8 cellular contexts compared by ENCODE assay signal in the genomic region with DNA sequence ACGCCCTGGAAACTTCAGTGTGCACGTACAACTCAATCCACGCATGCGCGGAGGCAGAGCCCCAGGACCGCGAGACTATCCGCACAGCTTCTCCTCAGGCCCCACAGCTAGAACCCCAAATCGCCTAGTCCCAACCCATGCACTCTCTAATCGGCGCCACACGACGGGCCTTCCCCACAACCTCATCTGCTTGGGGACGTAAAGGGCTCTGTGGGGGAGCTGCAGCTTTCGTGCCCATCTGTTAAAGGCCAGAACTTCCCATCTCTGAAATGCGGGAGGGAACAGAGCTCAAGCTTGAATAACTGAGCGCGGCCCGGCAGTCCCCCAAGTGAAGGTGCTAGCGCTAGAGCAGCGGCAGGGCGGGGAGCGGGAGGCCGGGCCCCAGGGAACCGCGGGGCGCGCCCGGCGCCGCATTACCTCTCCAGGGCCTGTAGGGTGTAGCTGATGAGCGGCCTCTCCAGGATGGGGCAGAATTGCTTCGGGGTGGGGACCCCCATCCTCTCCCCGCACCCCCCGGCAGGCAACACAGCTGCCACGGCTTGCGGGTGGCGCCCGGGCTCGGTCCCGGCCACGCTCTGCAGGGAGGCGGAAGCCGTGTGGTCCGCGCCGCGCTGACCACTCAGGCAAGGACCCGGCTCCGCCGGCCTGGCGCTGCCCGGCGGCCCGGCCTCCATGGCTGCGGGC. TPM values are rescaled to one million over a fixed set of nuclear protein-coding genes. Genes with fewer than 3 reads are reported as not detected.
DNase-seq lines count a peak whose midpoint lies in the region; ATAC-seq and TF ChIP-seq lines count a peak whose summit lies in the region.

No MANE protein-coding gene starts in this region.

- H3K36me3 Mint-ChIP-seq in activated CD4-positive, alpha-beta T cell treated with anti-CD3 and anti-CD28 coated beads for 36 hours (ENCODE audit: low read depth): no peaks in the 10 kb centered on the region

- POLR2A ChIA-PET in AG04450 (lab: Yijun Ruan, JAX): interaction anchor here (0.7 to 1.7 kb wide), 7 partner anchors 45 to 291 kb away, joined by 3 to 7 read pairs (median 3); partner anchors contain the start of genes ANKMY2 and BZW2
- POLR2A ChIA-PET in activated CD4-positive, alpha-beta T cell treated with anti-CD3 and anti-CD28 coated beads for 36 hours (lab: Charles Lee): interaction anchor here (0.6 to 1.3 kb wide), 3 partner anchors 8 to 225 kb away, joined by 3 to 4 read pairs (median 4); partner anchors contain the start of genes ANKMY2 and BZW2

- CTCF ChIA-PET in AG04450 (lab: Charles Lee): interaction anchor here (0.7 to 1.9 kb wide), 3 partner anchors 9 to 144 kb away, joined by 4 to 6 read pairs (median 5); no protein-coding TSS in a partner anchor
- CTCF ChIA-PET in activated CD4-positive, alpha-beta T cell treated with anti-CD3 and anti-CD28 coated beads for 36 hours (lab: Charles Lee): interaction anchor here (0.5 to 4.4 kb wide), 9 partner anchors 8 to 145 kb away, joined by 3 to 27 read pairs (median 3); no protein-coding TSS in a partner anchor

- peak overlapping the region; percentile 65 for H3K4me3 ChIP-seq in AG04450 (ENCODE audit: low read depth, low read length)

- H3K27me3 ChIP-seq in AG04450 (ENCODE audit: control insufficient read depth, insufficient read depth, low read length): no peaks in the 10 kb centered on the region

- H3K9me3 Mint-ChIP-seq in activated CD4-positive, alpha-beta T cell treated with anti-CD3 and anti-CD28 coated beads for 36 hours (ENCODE audit: low read depth): no peaks in the 10 kb centered on the region

- peak; percentile 63 for DNase-seq in AG04450 (ENCODE audit: low read depth, low spot score)
- peak; percentile 90 for DNase-seq in NCI-H460 (ENCODE audit: extremely low read depth, low read depth)
- DNase-seq in activated CD4-positive, alpha-beta T cell treated with anti-CD3 and anti-CD28 coated beads for 36 hours: peak; percentile 93
- peak; percentile 96 for DNase-seq in kidney glomerular epithelial cell (lab: John Stamatoyannopoulos, UW)
- peak; percentile 34 to 65 for DNase-seq in stimulated activated CD4-positive, alpha-beta T cell treated with anti-CD3 and anti-CD28 coated beads, Interleukin-1b, Interleukin-23, amount 100 ng/mL, for 1 hour (ENCODE audit: low read depth in 2 of 2)

- peak; percentile 41 for TF ChIP-seq CTCF in AG04450 (IDR thresholded peaks at IDR 0.05; ENCODE audit: low read depth, low read length)

- no peaks in the 10 kb centered on the region for H3K27me3 Mint-ChIP-seq in activated CD4-positive, alpha-beta T cell treated with anti-CD3 and anti-CD28 coated beads for 36 hours

- intact Hi-C loops in activated CD4-positive, alpha-beta T cell treated with anti-CD3 and anti-CD28 coated beads for 36 hours (cut with DNase I, micrococcal nuclease): loop anchor here (1.0 to 5.0 kb wide), 5 partner anchors 144 to 342 kb away; partner anchors contain the start of genes ANKMY2 (in 1 of the 2) and BZW2 (in 1 of the 2)

- no peaks in the 10 kb centered on the region for H3K9me3 ChIP-seq in AG04450 (ENCODE audit: control insufficient read depth, insufficient read depth, low read length)

- peaks cover 20% of the 10 kb centered on the region for H3K4me1 Mint-ChIP-seq in activated CD4-positive, alpha-beta T cell treated with anti-CD3 and anti-CD28 coated beads for 36 hours

- H3K27ac Mint-ChIP-seq in activated CD4-positive, alpha-beta T cell treated with anti-CD3 and anti-CD28 coated beads for 36 hours: peak overlapping the region; percentile 97

- peak; percentile 91 for ATAC-seq in GM18909 (IDR thresholded peaks at IDR 0.05; ENCODE audit: poor library complexity, unreplicated experiment)
- ATAC-seq in HG03159 (IDR thresholded peaks at IDR 0.05; ENCODE audit: unreplicated experiment): peak; percentile 89
- ATAC-seq in activated CD4-positive, alpha-beta T cell treated with anti-CD3 and anti-CD28 coated beads for 36 hours: peak; percentile 93

- H3K4me3 Mint-ChIP-seq in activated CD4-positive, alpha-beta T cell treated with anti-CD3 and anti-CD28 coated beads for 36 hours: peak overlapping the region; percentile 78

- H3K27ac ChIP-seq in AG04450 (ENCODE audit: low read depth, low read length) (peak overlapping the region; percentile 95), cingulate gyrus (ENCODE audit: low read depth, low read length) (peak overlapping the region; percentile 97)

RNA-seq across cellular contexts. Expression of gene CRPPA, which starts 0.5 kb away (rescaled TPM):
- 0.92 and 1.1 TPM in 2 replicates for polyA plus RNA-seq in AG04450 (2011; rRNA removed)
- polyA minus RNA-seq in AG04450 (2011; rRNA and poly(A)+ RNA removed): 1.3 and 1.9 TPM in 2 replicates
- total RNA-seq in NCI-H460 (2014; rRNA removed; shearing (Covaris generic)): 0.38 and 0.84 TPM in 2 replicates
- polyA plus RNA-seq in NCI-H460 (2014; cell fraction: nucleus; rRNA removed): 0.04 and 0.11 TPM in 2 replicates
- 1 to 10 TPM; 1.0 to 1.4 TPM for total RNA-seq in activated CD4-positive, alpha-beta T cell treated with anti-CD3 and anti-CD28 coated beads for 36 hours

RNA-seq across cellular contexts. Expression of gene SOSTDC1, which starts 44.7 kb away (rescaled TPM):
- polyA plus RNA-seq in AG04450 (2011; rRNA removed): 0.11 and 0.14 TPM in 2 replicates
- not detected in 2 replicates for polyA minus RNA-seq in AG04450 (2011; rRNA and poly(A)+ RNA removed)
- 0.10 TPM in 1 of 2 replicates, not detected in the other for total RNA-seq in NCI-H460 (2014; rRNA removed; shearing (Covaris generic))
- polyA plus RNA-seq in NCI-H460 (2014; cell fraction: nucleus; rRNA removed): 0.21 TPM in 1 of 2 replicates, not detected in the other
- not detected for total RNA-seq in activated CD4-positive, alpha-beta T cell treated with anti-CD3 and anti-CD28 coated beads for 36 hours

Comparison
In these comparisons a context has a peak if more than half of its experiments do, and no peak if none do; other contexts are left out.
1. Peak in every context shown above with its lines: DNase-seq, ATAC-seq, H3K4me3 ChIP-seq and H3K27ac ChIP-seq.